Comparison of ENCODE assay signal across 13 cellular contexts in genomic region chr11:93498099-93499040, GRCh38. TPM values are rescaled to one million over a fixed set of nuclear protein-coding genes. Genes with fewer than 3 reads are reported as not detected.
DNase-seq lines count a peak whose midpoint lies in the region; ATAC-seq and TF ChIP-seq lines count a peak whose summit lies in the region.
"Had no signal": no experiment of that assay in that cellular context is flagged by ENCODE, and none has a peak within 500 bp of the region (broad histone marks: within the 10 kb centered on the region; RNA-seq: fewer than 3 reads in every experiment).

No MANE protein-coding gene starts in this region.

- H2AFZ ChIP-seq in GM23338 (no peak overlapping the region), PC-3 (ENCODE audit: low read length) (peak overlapping the region; percentile 13), trophoblast cell (ENCODE audit: insufficient read depth, low read length, poor library complexity) (no peak overlapping the region)

- ATAC-seq in GM23338 (peak; percentile 72), PC-3 (peak; percentile 86), GM19463 (IDR thresholded peaks at IDR 0.05; ENCODE audit: unreplicated experiment) (no peak)
- ATAC-seq: naive thymus-derived CD8-positive, alpha-beta T cell had no signal

- H3K36me3 ChIP-seq in GM23338 (ENCODE audit: insufficient read depth) (no peaks in the 10 kb centered on the region), PC-3 (ENCODE audit: low read depth, low read length) (no peaks in the 10 kb centered on the region), trophoblast cell (ENCODE audit: control insufficient read depth in 1 of 2, insufficient read depth in 2 of 2, low read length in 2 of 2) (peaks cover 0 to 2% of the 10 kb centered on the region in 2 experiments), stomach (peaks cover 6 to 30% (median 15%) of the 10 kb centered on the region in 4 donors)

- POLR2A ChIA-PET in PC-3 (lab: Charles Lee; ENCODE audit: unreplicated experiment), result no interaction called here

- no peaks in the 10 kb centered on the region for H3K79me1 ChIP-seq in trophoblast cell (ENCODE audit: low read length)

- H3K4me3 Mint-ChIP-seq in GM23338, result peak overlapping the region; percentile 4; the same call in 1 of the 3 replicates
- H3K4me3 Mint-ChIP-seq: activated naive CD4-positive, alpha-beta T cell treated with anti-CD3 and anti-CD28 coated beads for 36 hours; naive thymus-derived CD8-positive, alpha-beta T cell had no signal

- H2AK5ac ChIP-seq in trophoblast cell (ENCODE audit: low read length), result no peak overlapping the region

- H3K4me1 Mint-ChIP-seq in GM23338, result peaks cover 59% of the 10 kb centered on the region

- H3K9me3 Mint-ChIP-seq in GM23338, result no peaks in the 10 kb centered on the region
- H3K9me3 Mint-ChIP-seq: activated naive CD4-positive, alpha-beta T cell treated with anti-CD3 and anti-CD28 coated beads for 36 hours; naive thymus-derived CD8-positive, alpha-beta T cell had no signal

- peak overlapping the region; percentile 17 for H4K91ac ChIP-seq in trophoblast cell (ENCODE audit: low read depth, low read length)

- peak overlapping the region; percentile 81 for H3K27ac Mint-ChIP-seq in GM23338
- H3K27ac Mint-ChIP-seq: activated naive CD4-positive, alpha-beta T cell treated with anti-CD3 and anti-CD28 coated beads for 36 hours; naive thymus-derived CD8-positive, alpha-beta T cell had no signal

- DNase-seq in GM23338 (ENCODE audit: low spot score) (peak; percentile 44), PC-3 (peak; percentile 67), fibroblast of peridontal ligament (ENCODE audit: extremely low read depth) (peak; percentile 12), trophoblast cell (peak in 1 of 2 donors; percentile 29), stomach (no peak)
- DNase-seq in stimulated activated naive CD4-positive, alpha-beta T cell treated with Interleukin-2 at 50 U/mL for 16 hours (lab: John Stamatoyannopoulos, UW), result no peak
- no peak for DNase-seq in activated CD8-positive, alpha-beta memory T cell treated with anti-CD3 and anti-CD28 coated beads, Interleukin-2, amount 50 U/mL, for 48 hours
- DNase-seq: activated CD4-positive, alpha-beta T cell treated with anti-CD3 and anti-CD28 coated beads, Interleukin-2, amount 50 U/mL, for 4 hours; activated naive CD4-positive, alpha-beta T cell treated with anti-CD3 and anti-CD28 coated beads for 36 hours; naive thymus-derived CD8-positive, alpha-beta T cell; NCI-H1694; stimulated activated CD4-positive, alpha-beta T cell treated with anti-CD3 and anti-CD28 coated beads, Interleukin-12 subunit alpha, Interleukin-12 subunit beta, amount 100 ng/mL, for 4 hours had no signal

- no peaks in the 10 kb centered on the region for H3K9me2 ChIP-seq in GM23338 (ENCODE audit: insufficient read depth)
- no peaks in the 10 kb centered on the region for H3K9me2 ChIP-seq in PC-3 (replicated peaks; ENCODE audit: low read length)

- H3K23ac ChIP-seq in trophoblast cell (ENCODE audit: low read length), result no peak overlapping the region

- no peak overlapping the region for H3K4ac ChIP-seq in trophoblast cell (ENCODE audit: low read depth, low read length)

- no TSS peak for BruUV-seq in PC-3 (replicated peaks; lab: Mats Ljungman, UMichigan)

- H3F3A ChIP-seq in GM23338 (replicated peaks; ENCODE audit: low read depth), result no peaks in the 10 kb centered on the region
- no peaks in the 10 kb centered on the region for H3F3A ChIP-seq in PC-3 (ENCODE audit: low read length, unreplicated experiment)

- H3K79me2 ChIP-seq in GM23338 (replicated peaks; ENCODE audit: insufficient read depth), result peaks cover 21% of the 10 kb centered on the region; the same call in 1 of the 2 replicates
- no peaks in the 10 kb centered on the region for H3K79me2 ChIP-seq in PC-3 (ENCODE audit: low read length)
- no peaks in the 10 kb centered on the region for H3K79me2 ChIP-seq in trophoblast cell (ENCODE audit: control insufficient read depth, insufficient read depth, low read length, poor library complexity)

- H3K4me2 ChIP-seq in GM23338 (peak overlapping the region; percentile 61), PC-3 (ENCODE audit: low read length) (peak overlapping the region; percentile 51), trophoblast cell (ENCODE audit: low read length) (no peak overlapping the region)

- no peaks in the 10 kb centered on the region for H3K27me3 ChIP-seq in GM23338 (ENCODE audit: insufficient read depth)
- H3K27me3 ChIP-seq in PC-3 (ENCODE audit: low read length), result no peaks in the 10 kb centered on the region
- H3K27me3 ChIP-seq in trophoblast cell (ENCODE audit: insufficient read depth, low read length), result no peaks in the 10 kb centered on the region
- H3K27me3 ChIP-seq in stomach, result no peaks in the 10 kb centered on the region

- H3K27ac ChIP-seq in GM23338 (ENCODE audit: low read depth) (peak overlapping the region; percentile 74), PC-3 (ENCODE audit: low read length) (peak overlapping the region; percentile 67), trophoblast cell (ENCODE audit: low read depth, low read length) (no peak overlapping the region), stomach (no peak overlapping the region)

- no CpG with 5 or more reads among the region's 15 CpGs for WGBS in trophoblast cell (ENCODE audit: extremely low coverage, insufficient coverage, insufficient read length)
- WGBS in stomach, 5 donors, result 78 to 86% (median 85%) methylated on average over 15 of the region's 15 CpGs

- H2BK5ac ChIP-seq in trophoblast cell (ENCODE audit: low read depth, low read length, poor library complexity), result no peak overlapping the region

- intact Hi-C loops in PC-3 (cut with micrococcal nuclease), result loop anchor here (1.0 to 2.0 kb wide), 2 partner anchors 18 to 44 kb away; no protein-coding TSS in a partner anchor
- intact Hi-C loops in stomach (cut with DNase I; ENCODE audit: low total_unique reads), result no loop called here

- no peak for TF ChIP-seq POLR2A in stomach (IDR thresholded peaks at IDR 0.05)

- CTCF ChIA-PET in PC-3 (lab: Charles Lee), result no interaction called here

- H3K18ac ChIP-seq in trophoblast cell (ENCODE audit: low read length), result peak overlapping the region; percentile 27

- no peak overlapping the region for H4K8ac ChIP-seq in trophoblast cell (ENCODE audit: low read depth, low read length)

- H3K14ac ChIP-seq in trophoblast cell (ENCODE audit: low read length), result no peak overlapping the region

- peak overlapping the region; percentile 23; the same call in 1 of the 2 replicates for H3K9ac ChIP-seq in PC-3 (ENCODE audit: low read length)
- H3K9ac ChIP-seq in trophoblast cell (ENCODE audit: low read length), result no peak overlapping the region

- no peak for TF ChIP-seq EP300 in stomach (IDR thresholded peaks at IDR 0.05)

- H4K20me1 ChIP-seq in GM23338 (replicated peaks; ENCODE audit: insufficient read depth) (no peaks in the 10 kb centered on the region), PC-3 (ENCODE audit: low read length) (no peaks in the 10 kb centered on the region)

- no peak overlapping the region for H4K12ac ChIP-seq in trophoblast cell (ENCODE audit: low read depth, low read length)

- H3K9me3 ChIP-seq in PC-3 (ENCODE audit: low read length) (no peaks in the 10 kb centered on the region), trophoblast cell (ENCODE audit: insufficient read depth, low read depth, low read length) (peaks cover 1% of the 10 kb centered on the region), stomach (no peaks in the 10 kb centered on the region)

- H3K27me3 Mint-ChIP-seq in GM23338 (ENCODE audit: insufficient read depth, low read depth, poor library complexity), result peaks cover 7% of the 10 kb centered on the region
- H3K27me3 Mint-ChIP-seq: naive thymus-derived CD8-positive, alpha-beta T cell had no signal

- no peak for TF ChIP-seq CTCF in GM23338 (conservative IDR thresholded peaks at IDR 0.05; ENCODE audit: low read depth in 2 of 2)
- TF ChIP-seq CTCF in PC-3 (conservative IDR thresholded peaks at IDR 0.05; ENCODE audit: low read depth, low read length), result no peak
- TF ChIP-seq CTCF in stomach (IDR thresholded peaks at IDR 0.05), result no peak

- no peak overlapping the region for H2BK120ac ChIP-seq in trophoblast cell (ENCODE audit: insufficient read depth, low read length, poor library complexity)

- 0 out of 2 replicates have a peak overlapping the region, but pooled peaks have one; percentile 21 for H3K4me3 ChIP-seq in GM23338
- H3K4me3 ChIP-seq in PC-3 (ENCODE audit: low read length), result peak overlapping the region; percentile 0; the same call in 1 of the 2 replicates
- H3K4me3 ChIP-seq in trophoblast cell (ENCODE audit: low read depth, low read length), result no peak overlapping the region
- no peak overlapping the region for H3K4me3 ChIP-seq in stomach

- peaks cover 31% of the 10 kb centered on the region for H3K4me1 ChIP-seq in GM23338 (ENCODE audit: insufficient read depth)
- peaks cover 25% of the 10 kb centered on the region for H3K4me1 ChIP-seq in PC-3 (ENCODE audit: insufficient read depth, low read length)
- H3K4me1 ChIP-seq in trophoblast cell (ENCODE audit: control insufficient read depth in 1 of 2, insufficient read depth in 2 of 2, low read length in 2 of 2), result peaks cover 7 to 11% of the 10 kb centered on the region in 2 experiments
- peaks cover under 1 to 24% (median 11%) of the 10 kb centered on the region in 4 donors for H3K4me1 ChIP-seq in stomach

- H3K36me3 Mint-ChIP-seq in GM23338 (ENCODE audit: low read depth), result peaks cover 34% of the 10 kb centered on the region
- H3K36me3 Mint-ChIP-seq: naive thymus-derived CD8-positive, alpha-beta T cell had no signal

- H2BK12ac ChIP-seq in trophoblast cell (ENCODE audit: low read length), result no peak overlapping the region

TF ChIP-seq in GM23338, 12 proteins besides CTCF, POLR2A, EP300 and RAD21 (continues in another document):
- TF ChIP-seq NANOG (IDR thresholded peaks at IDR 0.05; ENCODE audit: borderline replicate concordance), result no peak
- no peak for TF ChIP-seq POLR2AphosphoS5 (IDR thresholded peaks at IDR 0.05; ENCODE audit: low read depth)
- no peak for TF ChIP-seq CREB1 (CRISPR knock-in tag; IDR thresholded peaks at IDR 0.05; ENCODE audit: low read depth)
- TF ChIP-seq ZNF331 (CRISPR knock-in tag; IDR thresholded peaks at IDR 0.05; ENCODE audit: low read depth), result no peak

RNA-seq across cellular contexts. Expression of gene SMCO4, which starts 44.8 kb away (rescaled TPM):
- total RNA-seq in GM23338 (2014; rRNA removed; shearing (Covaris generic)), result 21.9 and 49.0 TPM in 2 replicates
- 42.2 and 47.6 TPM in 2 replicates for polyA plus RNA-seq in GM23338 (2016; fragmentation: Nextera tagmentation; extraction: Ambion mirVana)
- 23.0 and 34.2 TPM in 2 replicates for total RNA-seq in PC-3 (2014; rRNA removed)
- polyA plus RNA-seq in trophoblast cell (2013), result 29.0 and 32.8 TPM in 2 replicates
- 100 to 1,000 TPM in 1 of 5 donors, 10 to 100 TPM in 1, 1 to 10 TPM in 2, not detected in 1; 2.9 to 306 (median 13.3) TPM for total RNA-seq in stomach
- polyA plus RNA-seq in stomach, result 10 to 100 TPM; 25.1 to 89.1 (median 61.9) TPM

Comparison
In these comparisons a context has a peak if more than half of its experiments do, and no peak if none do; other contexts are left out.
1. DNase-seq: peak in GM23338 (single experiment), PC-3 (single experiment) and fibroblast of peridontal ligament (single experiment); none in stimulated activated naive CD4-positive, alpha-beta T cell treated with Interleukin-2 at 50 U/mL for 16 hours (single experiment), activated CD8-positive, alpha-beta memory T cell treated with anti-CD3 and anti-CD28 coated beads, Interleukin-2, amount 50 U/mL, for 48 hours (single experiment) and stomach (single experiment).
2. H3K27ac ChIP-seq: peak in GM23338 (single experiment) and PC-3 (single experiment); none in trophoblast cell (single experiment) and stomach (0 of 5).
3. H3K4me3 ChIP-seq: peak in GM23338 (single experiment) and PC-3 (single experiment); none in trophoblast cell (single experiment) and stomach (0 of 4).